In genomic region chr3:17800232-17800631, GRCh38 we compare ENCODE assay signal across 25 cellular contexts. TPM values are rescaled to one million over a fixed set of nuclear protein-coding genes. Genes with fewer than 3 reads are reported as not detected.
DNase-seq lines count a peak whose midpoint lies in the region; FAIRE-seq and TF ChIP-seq lines count a peak whose summit lies in the region.
"Had no signal": no experiment of that assay in that cellular context is flagged by ENCODE, and none has a peak within 500 bp of the region (broad histone marks: within the 10 kb centered on the region; RNA-seq: fewer than 3 reads in every experiment).

No MANE protein-coding gene starts in this region.

- H3K27ac ChIP-seq in GM23248 = no peak overlapping the region
- H3K27ac ChIP-seq in osteoblast (ENCODE audit: low read depth, low read length) = no peak overlapping the region
- H3K27ac ChIP-seq in smooth muscle cell (ENCODE audit: low read depth) = no peak overlapping the region
- H3K27ac ChIP-seq: gastrocnemius medialis, prostate gland, RWPE1, skin epidermis, suprapubic skin had no signal

- H3K9me2 ChIP-seq in GM23248 (ENCODE audit: insufficient read depth) = no peaks in the 10 kb centered on the region

- TF ChIP-seq CTCF in bronchial epithelial cell (IDR thresholded peaks at IDR 0.05; ENCODE audit: insufficient read depth, low read length, severe bottlenecking) (no peak), osteoblast (IDR thresholded peaks at IDR 0.05; ENCODE audit: extremely low read depth, low read depth, low read length) (no peak), smooth muscle cell (IDR thresholded peaks at IDR 0.05; ENCODE audit: borderline replicate concordance, insufficient read depth, poor library complexity, severe bottlenecking) (no peak)

- H3K79me2 ChIP-seq in GM23248 (ENCODE audit: insufficient read depth) (no peaks in the 10 kb centered on the region), osteoblast (ENCODE audit: insufficient read depth, low read length) (no peaks in the 10 kb centered on the region), smooth muscle cell (ENCODE audit: low read depth) (no peaks in the 10 kb centered on the region)

- H3K36me3 ChIP-seq in GM23248 (ENCODE audit: low read depth) = no peaks in the 10 kb centered on the region
- H3K36me3 ChIP-seq in bronchial epithelial cell (ENCODE audit: control insufficient read depth, insufficient read depth, low read length) = no peaks in the 10 kb centered on the region
- H3K36me3 ChIP-seq in osteoblast (ENCODE audit: insufficient read depth, low read length) = no peaks in the 10 kb centered on the region
- H3K36me3 ChIP-seq in smooth muscle cell (ENCODE audit: low read depth) = no peaks in the 10 kb centered on the region
- H3K36me3 ChIP-seq: gastrocnemius medialis, prostate gland, suprapubic skin had no signal

- peak overlapping the region; percentile 15 for H3K4me2 ChIP-seq in GM23248 (ENCODE audit: unreplicated experiment)
- no peak overlapping the region for H3K4me2 ChIP-seq in osteoblast (ENCODE audit: insufficient read depth, low read length)
- H3K4me2 ChIP-seq in smooth muscle cell = no peak overlapping the region

- peak overlapping the region; percentile 34 for H2AFZ ChIP-seq in GM23248
- peak overlapping the region; percentile 58 for H2AFZ ChIP-seq in osteoblast (ENCODE audit: low read length)
- no peak overlapping the region for H2AFZ ChIP-seq in smooth muscle cell (ENCODE audit: low read depth)

- H3F3A ChIP-seq in GM23248 (ENCODE audit: insufficient read depth) (peaks cover 5% of the 10 kb centered on the region; the same call in 1 of the 2 replicates), smooth muscle cell (ENCODE audit: low read depth) (no peaks in the 10 kb centered on the region)

- H3K9me3 ChIP-seq in GM23248 (ENCODE audit: low read depth) (no peaks in the 10 kb centered on the region), osteoblast (ENCODE audit: low read depth, low read length) (no peaks in the 10 kb centered on the region), smooth muscle cell (replicated peaks; ENCODE audit: low read depth) (no peaks in the 10 kb centered on the region)
- H3K9me3 ChIP-seq: gastrocnemius medialis, prostate gland, suprapubic skin had no signal

- peak; percentile 67 for DNase-seq in GM23248
- peak; percentile 88 for DNase-seq in NCI-H82 (lab: John Stamatoyannopoulos, UW)
- DNase-seq in bronchial epithelial cell (ENCODE audit: low read depth) = peak; percentile 44
- peak; percentile 51 for DNase-seq in osteoblast (ENCODE audit: insufficient read length, low spot score, missing footprints)
- DNase-seq in smooth muscle cell (lab: John Stamatoyannopoulos, UW; ENCODE audit: unreplicated experiment) = no peak
- no peak for DNase-seq in NCI-H69 (lab: John Stamatoyannopoulos, UW)
- no peak for DNase-seq in activated CD4-positive, alpha-beta T cell treated with anti-CD3 and anti-CD28 coated beads for 4 hours
- DNase-seq in DMS79 (lab: John Stamatoyannopoulos, UW) = no peak
- DNase-seq: activated CD8-positive, alpha-beta T cell treated with anti-CD3 and anti-CD28 coated beads, Interleukin-2, amount 10 ng/mL, durations not matched to agents 7 days and 5 days; activated gamma-delta T cell treated with Interleukin-2 at 50 U/mL for 16 hours; activated T-cell treated with anti-CD3 and anti-CD28 coated beads, Interleukin-2, amount 50 U/mL, for 1 hour; amniotic stem cell; caudate nucleus; CD4-positive, alpha-beta memory T cell; dermis blood vessel endothelial cell; gastrocnemius medialis; NCI-H1417 treated with DMSO at 0.1 percent for 48 hours; NCI-H524; T-helper 9 cell had no signal

- no peak for FAIRE-seq in bronchial epithelial cell (lab: Jason Lieb, UNC)
- FAIRE-seq: endothelial cell of umbilical vein, HepG2 had no signal

- no peak overlapping the region for H3K9ac ChIP-seq in GM23248
- H3K9ac ChIP-seq in smooth muscle cell (ENCODE audit: low read depth) = no peak overlapping the region

- H3K4me1 ChIP-seq in GM23248 (ENCODE audit: insufficient read depth) = peaks cover 19% of the 10 kb centered on the region
- H3K4me1 ChIP-seq in osteoblast (ENCODE audit: insufficient read depth, low read length) = peaks cover 12% of the 10 kb centered on the region
- no peaks in the 10 kb centered on the region for H3K4me1 ChIP-seq in smooth muscle cell (ENCODE audit: low read depth)
- H3K4me1 ChIP-seq: gastrocnemius medialis, prostate gland, suprapubic skin had no signal

- H3K4me3 ChIP-seq in GM23248 = no peak overlapping the region
- H3K4me3 ChIP-seq in bronchial epithelial cell (ENCODE audit: low read depth, low read length) = no peak overlapping the region
- H3K4me3 ChIP-seq in osteoblast (ENCODE audit: insufficient read depth, low read length) = no peak overlapping the region
- no peak overlapping the region for H3K4me3 ChIP-seq in smooth muscle cell
- H3K4me3 ChIP-seq: gastrocnemius medialis, prostate gland, skin epidermis, suprapubic skin had no signal

- H4K20me1 ChIP-seq in GM23248 (ENCODE audit: insufficient read depth) (no peaks in the 10 kb centered on the region), osteoblast (ENCODE audit: insufficient read depth, low read length) (no peaks in the 10 kb centered on the region), smooth muscle cell (ENCODE audit: low read depth) (no peaks in the 10 kb centered on the region)

- 78 to 87% methylated on average over 2 of the region's 2 CpGs for WGBS in GM23248 (ENCODE audit: low coverage in 1 of 2, low lambda C conversion rate in 2 of 2, missing lambda C conversion rate in 2 of 2), 2 experiments
- WGBS in smooth muscle cell (ENCODE audit: low lambda C conversion rate) = 98% methylated on average over 2 of the region's 2 CpGs

- no peaks in the 10 kb centered on the region for H3K27me3 ChIP-seq in GM23248 (replicated peaks; ENCODE audit: insufficient read depth)
- H3K27me3 ChIP-seq in bronchial epithelial cell (ENCODE audit: control insufficient read depth, insufficient read depth, low read length) = no peaks in the 10 kb centered on the region
- H3K27me3 ChIP-seq in osteoblast (ENCODE audit: insufficient read depth, low read length) = no peaks in the 10 kb centered on the region
- H3K27me3 ChIP-seq in smooth muscle cell (ENCODE audit: low read depth) = no peaks in the 10 kb centered on the region
- H3K27me3 ChIP-seq: gastrocnemius medialis, suprapubic skin had no signal

- in situ Hi-C loops in GM23248 (cut with MboI) = no loop called here

RNA-seq across cellular contexts. Expression of gene TBC1D5, which starts 57.8 kb away (rescaled TPM):
- total RNA-seq in GM23248 (2014; rRNA removed; shearing (Covaris generic)) = 69.9 and 71.7 TPM in 2 replicates
- polyA plus RNA-seq in GM23248 (2016; fragmentation: Nextera tagmentation; extraction: Ambion mirVana) (30.8 and 31.0 TPM in 2 replicates), smooth muscle cell (12.1 and 14.6 TPM in 2 replicates)
- total RNA-seq in bronchial epithelial cell (52.6 and 67.1 TPM in 2 replicates), osteoblast (110 and 117 TPM in 2 replicates), smooth muscle cell (35.3 and 54.0 TPM in 2 replicates)

Comparison
In these comparisons a context has a peak if more than half of its experiments do, and no peak if none do; other contexts are left out.
1. DNase-seq: peak in GM23248 (single experiment), NCI-H82 (single experiment), bronchial epithelial cell (single experiment) and osteoblast (single experiment); none in smooth muscle cell (single experiment), NCI-H69 (single experiment), activated CD4-positive, alpha-beta T cell treated with anti-CD3 and anti-CD28 coated beads for 4 hours (0 of 2) and DMS79 (single experiment).